1 cellular context compared by ENCODE assay signal in the genomic region with DNA sequence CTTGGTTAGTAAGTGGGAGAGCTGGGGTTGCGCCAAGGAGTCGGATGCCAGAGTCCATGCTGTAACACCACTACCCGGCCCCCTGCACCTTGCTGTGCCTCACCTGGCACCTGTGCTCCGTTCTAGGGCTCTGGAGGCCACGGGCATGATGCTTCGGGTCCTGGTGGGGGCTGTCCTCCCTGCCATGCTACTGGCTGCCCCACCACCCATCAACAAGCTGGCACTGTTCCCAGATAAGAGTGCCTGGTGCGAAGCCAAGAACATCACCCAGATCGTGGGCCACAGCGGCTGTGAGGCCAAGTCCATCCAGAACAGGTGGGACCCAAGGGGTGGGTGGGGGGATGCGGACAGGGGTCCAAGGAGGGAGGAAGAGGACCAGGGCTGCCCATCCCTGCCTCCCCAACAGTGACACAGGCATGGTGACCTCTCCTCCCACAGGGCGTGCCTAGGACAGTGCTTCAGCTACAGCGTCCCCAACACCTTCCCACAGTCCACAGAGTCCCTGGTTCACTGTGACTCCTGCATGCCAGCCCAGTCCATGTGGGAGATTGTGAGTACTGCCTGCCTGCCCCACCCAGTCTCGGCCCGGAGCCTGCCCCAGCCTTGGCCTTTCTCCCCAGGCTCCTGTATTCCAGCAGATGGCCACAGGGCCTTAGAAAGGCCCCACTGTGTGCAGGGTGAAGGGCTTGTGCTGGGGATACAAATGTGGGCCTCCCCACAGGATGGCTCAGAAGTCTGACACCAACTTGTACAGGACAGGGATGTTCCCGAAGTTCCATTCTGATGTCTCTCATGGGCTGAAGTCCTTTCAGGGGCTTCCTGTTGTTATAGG.
TF ChIP-seq lines count a peak whose summit lies in the region.

No MANE protein-coding gene starts in this region.

TF ChIP-seq in IMR-90, 13 proteins besides CTCF, POLR2A, EP300 and RAD21 (continued from another document):
- TF ChIP-seq USF2 (IDR thresholded peaks at IDR 0.05; ENCODE audit: low read depth, low read length) (no peak), MAZ (IDR thresholded peaks at IDR 0.05; ENCODE audit: borderline replicate concordance, low read depth, low read length) (no peak), CEBPB (IDR thresholded peaks at IDR 0.05; ENCODE audit: low read depth, low read length) (no peak), SMC3 (IDR thresholded peaks at IDR 0.05; ENCODE audit: low read depth, low read length) (no peak), ELK1 (IDR thresholded peaks at IDR 0.05; ENCODE audit: borderline replicate concordance, low read depth, low read length) (no peak), NFE2L2 (IDR thresholded peaks at IDR 0.05; ENCODE audit: low read depth, low read length) (no peak), MXI1 (IDR thresholded peaks at IDR 0.05; ENCODE audit: borderline replicate concordance, low read depth, low read length) (no peak), CHD1 (IDR thresholded peaks at IDR 0.05; ENCODE audit: low read depth, low read length) (no peak), MAFK (IDR thresholded peaks at IDR 0.05; ENCODE audit: low read depth, low read length) (no peak), RFX5 (IDR thresholded peaks at IDR 0.05; ENCODE audit: low read depth, low read length) (no peak), FOS (IDR thresholded peaks at IDR 0.05; ENCODE audit: low read depth, low read length) (no peak), BHLHE40 (IDR thresholded peaks at IDR 0.05; ENCODE audit: low read depth, low read length) (no peak)
